In the genomic region with DNA sequence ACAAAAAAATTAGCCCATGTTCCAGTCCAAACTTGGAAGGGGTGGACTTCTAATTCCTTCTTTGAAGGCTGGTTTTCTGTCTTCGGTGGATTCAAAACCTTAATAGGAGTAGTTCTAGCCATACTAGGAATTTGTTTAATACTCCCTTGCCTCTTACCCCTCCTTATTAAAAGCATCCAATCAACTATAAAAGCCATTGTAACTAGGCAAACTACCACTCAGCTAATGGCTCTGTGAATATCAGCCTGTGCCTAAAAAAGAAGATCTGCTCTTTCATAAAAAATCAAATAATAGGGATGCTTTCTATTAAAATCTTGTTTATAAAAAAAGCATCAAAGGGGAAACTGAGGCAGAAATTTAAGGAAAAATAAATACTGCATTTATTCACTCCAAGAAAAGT, we compare ENCODE assay signal across 34 cellular contexts. TPM values are rescaled to one million over a fixed set of nuclear protein-coding genes. Genes with fewer than 3 reads are reported as not detected.
"Had no signal": no experiment of that assay in that cellular context is flagged by ENCODE, and none has a peak within 500 bp of the region (broad histone marks: within the 10 kb centered on the region; RNA-seq: fewer than 3 reads in every experiment).

No MANE protein-coding gene starts in this region.

- H3K9me3 ChIP-seq: MG63 had no signal

- DNase-seq: Kasumi-1, MG63, MM.1S, NCI-H1048, NCI-H1092, NCI-H1092 treated with DMSO at 0.1 percent for 48 hours, NCI-H1105, NCI-H1105 treated with DMSO at 0.1 percent for 48 hours, NCI-H1417, NCI-H1417 treated with DMSO at 0.1 percent for 48 hours, NCI-H1436, NCI-H1436 treated with DMSO at 0.1 percent for 48 hours, NCI-H146, NCI-H1694, NCI-H1694 treated with DMSO at 0.1 percent for 48 hours, NCI-H187, NCI-H187 treated with DMSO at 0.1 percent for 48 hours, NCI-H1930, NCI-H2029, NCI-H2029 treated with DMSO at 0.1 percent for 48 hours, NCI-H2081, NCI-H2081 treated with DMSO at 0.1 percent for 48 hours, NCI-H2107, NCI-H2171, NCI-H2171 treated with DMSO at 0.1 percent for 48 hours, NCI-H2227 treated with DMSO at 0.1 percent for 48 hours, NCI-H226, NCI-H345, NCI-H446, NCI-H446 treated with DMSO at 0.1 percent for 48 hours, NCI-H510A, NCI-H510A treated with DMSO at 0.1 percent for 48 hours, NCI-H524 had no signal

- H3K27me3 ChIP-seq: MG63 had no signal

- H3K4me3 ChIP-seq: MG63 had no signal

- H3K36me3 ChIP-seq: MG63 had no signal

RNA-seq across cellular contexts. Expression of gene DENND2A, which starts 28.0 kb away (rescaled TPM):
- total RNA-seq: LHCN-M2 had no signal
